Comparison of ENCODE assay signal across 30 cellular contexts in the genomic region with DNA sequence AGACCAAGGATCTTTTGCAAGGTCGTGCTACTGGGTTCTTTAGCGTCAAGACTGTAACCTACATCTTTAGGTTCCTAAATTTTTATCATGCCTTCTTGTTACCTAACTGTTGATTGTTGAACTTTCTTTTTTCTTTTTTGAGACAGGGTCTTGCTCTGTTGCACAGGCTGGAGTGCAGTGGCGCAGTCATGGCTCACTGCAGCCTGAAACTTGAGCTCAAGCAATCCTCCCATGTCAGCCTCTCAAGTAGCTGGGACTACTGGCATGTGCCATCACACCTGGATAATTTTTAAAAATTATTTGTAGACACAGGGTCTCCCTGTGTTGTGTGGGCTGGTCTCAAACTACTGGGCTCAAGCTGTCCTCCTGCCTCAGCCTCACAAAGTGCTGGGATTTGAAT.
"Had no signal": no experiment of that assay in that cellular context is flagged by ENCODE, and none has a peak within 500 bp of the region (broad histone marks: within the 10 kb centered on the region; RNA-seq: fewer than 3 reads in every experiment).

No MANE protein-coding gene starts in this region.

- H3K27me3 ChIP-seq: ascending aorta, cardiac muscle cell, dorsolateral prefrontal cortex, gastrocnemius medialis, ovary, testis had no signal

- ATAC-seq: gastrocnemius medialis; left ventricle myocardium superior; sciatic nerve; stimulated activated naive CD8-positive, alpha-beta T cell treated with anti-CD3 and anti-CD28 coated beads, Interleukin-15, Interleukin-2, amounts not matched to agents 100 U/mL and 50 U/mL, for 24 hours had no signal

- H3K9me3 ChIP-seq: ascending aorta, gastrocnemius medialis, ovary, prostate gland, testis had no signal

- DNase-seq: activated CD4-positive, alpha-beta memory T cell treated with anti-CD3 and anti-CD28 coated beads for 36 hours; activated CD4-positive, alpha-beta T cell treated with anti-CD3 and anti-CD28 coated beads, Interleukin-2, amount 10 ng/mL, durations not matched to agents 24 days and 14 days; activated CD4-positive, CD25-positive, alpha-beta regulatory T cell treated with anti-CD3 and anti-CD28 coated beads, Interleukin-2, amount 50 U/mL, for 72 hours; activated CD8-positive, alpha-beta memory T cell treated with anti-CD3 and anti-CD28 coated beads, Interleukin-2, amount 50 U/mL, for 4 hours; activated gamma-delta T cell; activated naive CD4-positive, alpha-beta T cell treated with anti-CD3 and anti-CD28 coated beads, Interleukin-2, amount 10 ng/mL, durations not matched to agents 7 days and 5 days; activated naive CD8-positive, alpha-beta T cell treated with anti-CD3 and anti-CD28 coated beads, Interleukin-2, amount 10 ng/mL, durations not matched to agents 7 days and 5 days; activated T-cell treated with anti-CD3 and anti-CD28 coated beads, Interleukin-2, amount 50 U/mL, for 1 hour; dorsolateral prefrontal cortex; effector memory CD4-positive, alpha-beta T cell; gastrocnemius medialis; glutamatergic neuron; islet precursor cell; left ventricle myocardium superior; naive B cell; ovary; retina; stimulated activated CD4-positive, alpha-beta T cell treated with anti-CD3 and anti-CD28 coated beads, Interleukin-12 subunit alpha, Interleukin-12 subunit beta, amount 100 ng/mL, for 4 hours; stimulated activated CD4-positive, alpha-beta T cell treated with anti-CD3 and anti-CD28 coated beads, Interleukin-4, amount 100 ng/mL, for 1 hour; stimulated activated naive CD8-positive, alpha-beta T cell treated with anti-CD3 and anti-CD28 coated beads, Interleukin-15, Interleukin-2, amounts not matched to agents 100 U/mL and 50 U/mL, for 24 hours; T1000; testis; trophoblast cell; WERI-Rb-1 had no signal

- H3K27ac ChIP-seq: ascending aorta, cardiac muscle cell, coronary artery, gastrocnemius medialis, ovary, skin epidermis, testis, WERI-Rb-1 had no signal

- H3K4me3 ChIP-seq: ascending aorta, cardiac muscle cell, coronary artery, dorsolateral prefrontal cortex, gastrocnemius medialis, ovary, prostate gland, skin epidermis, testis had no signal

- H3K36me3 ChIP-seq: ascending aorta, cardiac muscle cell, gastrocnemius medialis, ovary, prostate gland, WERI-Rb-1 had no signal
